1 cellular context compared by ENCODE assay signal in the genomic region with DNA sequence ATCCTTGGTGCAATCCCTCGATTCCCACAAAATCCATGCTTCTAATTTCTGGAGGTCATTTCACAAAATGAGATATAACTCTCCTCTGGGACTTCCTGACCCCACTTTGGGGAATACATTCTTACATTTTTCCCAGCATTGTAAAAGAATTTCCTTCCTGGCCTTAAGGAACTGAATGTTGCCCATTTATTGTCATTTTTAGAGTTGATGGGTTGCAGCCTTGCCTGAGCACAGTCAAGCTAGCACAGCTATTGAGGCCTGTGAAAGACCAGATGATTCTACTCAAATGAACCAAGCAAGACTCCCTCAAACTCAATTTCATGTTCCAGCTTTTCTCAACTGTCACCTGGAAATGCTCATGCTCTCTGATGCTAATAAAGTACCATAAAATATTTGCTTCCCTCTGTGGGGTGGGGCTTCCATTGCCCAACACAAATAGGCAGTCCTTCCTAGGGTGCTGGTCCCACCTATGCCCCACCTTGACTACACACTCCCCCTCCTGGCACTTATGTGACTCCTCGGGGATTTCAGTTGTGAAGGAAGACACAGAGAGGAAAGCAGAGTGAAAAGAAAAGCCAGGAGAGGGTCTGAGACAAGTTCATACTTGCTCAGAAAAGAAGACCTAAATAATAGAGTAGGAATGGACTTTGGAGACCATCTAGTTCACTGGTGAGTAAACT.
TF ChIP-seq lines count a peak whose summit lies in the region.

No MANE protein-coding gene starts in this region.

TF ChIP-seq in WTC11, 78 proteins besides CTCF, POLR2A, EP300 and RAD21 (continued from another document):
- TF ChIP-seq ATF3 (CRISPR knock-in tag; conservative IDR thresholded peaks at IDR 0.05), result no peak
- TF ChIP-seq, protein P1, sequence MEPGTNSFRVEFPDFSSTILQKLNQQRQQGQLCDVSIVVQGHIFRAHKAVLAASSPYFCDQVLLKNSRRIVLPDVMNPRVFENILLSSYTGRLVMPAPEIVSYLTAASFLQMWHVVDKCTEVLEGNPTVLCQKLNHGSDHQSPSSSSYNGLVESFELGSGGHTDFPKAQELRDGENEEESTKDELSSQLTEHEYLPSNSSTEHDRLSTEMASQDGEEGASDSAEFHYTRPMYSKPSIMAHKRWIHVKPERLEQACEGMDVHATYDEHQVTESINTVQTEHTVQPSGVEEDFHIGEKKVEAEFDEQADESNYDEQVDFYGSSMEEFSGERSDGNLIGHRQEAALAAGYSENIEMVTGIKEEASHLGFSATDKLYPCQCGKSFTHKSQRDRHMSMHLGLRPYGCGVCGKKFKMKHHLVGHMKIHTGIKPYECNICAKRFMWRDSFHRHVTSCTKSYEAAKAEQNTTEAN (CRISPR knock-in tag; IDR thresholded peaks at IDR 0.05), result no peak
